In genomic region chr1:18950415-18951026, GRCh38 we compare ENCODE assay signal across 1 cellular context.
TF ChIP-seq lines count a peak whose summit lies in the region.

No MANE protein-coding gene starts in this region.

TF ChIP-seq in GM23338, 12 proteins besides CTCF, POLR2A, EP300 and RAD21 (continued from another document):
- TF ChIP-seq ZNF462 (CRISPR knock-in tag; IDR thresholded peaks at IDR 0.05) = no peak
- no peak for TF ChIP-seq ZNF331 (CRISPR knock-in tag; IDR thresholded peaks at IDR 0.05; ENCODE audit: low read depth)
- no peak for TF ChIP-seq ETS1 (IDR thresholded peaks at IDR 0.05)
- TF ChIP-seq ZNF114 (CRISPR knock-in tag; IDR thresholded peaks at IDR 0.05) = no peak
